Comparison of ENCODE assay signal across 22 cellular contexts in the genomic region with DNA sequence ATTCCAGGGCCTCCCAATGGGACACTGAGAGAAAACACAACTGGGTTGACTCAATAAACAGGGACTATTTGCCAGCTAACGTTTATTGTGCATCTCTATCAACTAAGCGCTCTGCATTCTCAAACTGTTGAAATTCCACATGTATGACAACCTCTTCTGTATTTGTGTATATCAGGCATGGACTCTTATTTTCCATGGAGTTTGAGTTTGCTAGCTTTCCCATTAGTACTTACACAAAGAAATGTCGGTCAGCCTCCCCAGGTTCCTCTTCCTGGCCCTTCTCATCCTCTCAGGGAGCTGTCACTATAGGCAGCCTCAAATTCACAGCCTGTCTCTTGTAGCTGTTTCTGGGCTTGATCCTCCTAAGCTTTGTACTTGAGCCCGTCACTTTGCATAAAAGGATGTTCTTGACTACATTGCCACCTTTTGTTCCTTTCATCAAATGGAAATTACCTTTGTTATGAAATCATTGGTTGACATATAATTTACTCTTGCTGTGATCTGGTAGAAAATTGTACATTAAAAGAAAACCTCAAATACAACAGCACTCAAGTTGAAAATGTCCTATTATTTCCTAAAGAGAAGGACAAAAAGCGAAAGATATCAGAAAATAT. TPM values are rescaled to one million over a fixed set of nuclear protein-coding genes. Genes with fewer than 3 reads are reported as not detected.
A peak's percentile ranks its signal among the peaks of the same experiment; 100 is the strongest.
DNase-seq lines count a peak whose midpoint lies in the region; FAIRE-seq and TF ChIP-seq lines count a peak whose summit lies in the region.
"Had no signal": no experiment of that assay in that cellular context is flagged by ENCODE, and none has a peak within 500 bp of the region (broad histone marks: within the 10 kb centered on the region; RNA-seq: fewer than 3 reads in every experiment).

No MANE protein-coding gene starts in this region.

- no peaks in the 10 kb centered on the region for H3K36me3 Mint-ChIP-seq in chondrocyte (ENCODE audit: low read depth)
- no peaks in the 10 kb centered on the region for H3K36me3 Mint-ChIP-seq in immature natural killer cell
- H3K36me3 Mint-ChIP-seq: CD4-positive, CD25-positive, alpha-beta regulatory T cell had no signal

- TF ChIP-seq CTCF in D721Med (IDR thresholded peaks at IDR 0.05; ENCODE audit: insufficient read depth, missing control alignments) (no peak), Loucy (conservative IDR thresholded peaks at IDR 0.05; ENCODE audit: low read length) (no peak), chondrocyte (IDR thresholded peaks at IDR 0.05) (no peak), osteoblast (IDR thresholded peaks at IDR 0.05; ENCODE audit: extremely low read depth, low read depth, low read length) (no peak)

- H3K4me3 Mint-ChIP-seq in chondrocyte (ENCODE audit: unreplicated experiment) (no peak overlapping the region), immature natural killer cell (no peak overlapping the region)
- H3K4me3 Mint-ChIP-seq: CD4-positive, CD25-positive, alpha-beta regulatory T cell had no signal

- H3K27me3 ChIP-seq in Loucy (ENCODE audit: insufficient read depth, low read length, poor library complexity, severe bottlenecking) (no peaks in the 10 kb centered on the region), osteoblast (ENCODE audit: insufficient read depth, low read length) (peaks cover 4% of the 10 kb centered on the region)
- H3K27me3 ChIP-seq: gastrocnemius medialis, ovary, sigmoid colon had no signal

- H3K4me1 ChIP-seq in Loucy (ENCODE audit: insufficient read depth, low read length, poor library complexity, severe bottlenecking) (peaks cover 32% of the 10 kb centered on the region), osteoblast (ENCODE audit: insufficient read depth, low read length) (peaks cover 14% of the 10 kb centered on the region)
- H3K4me1 ChIP-seq: sigmoid colon had no signal

- H3K4me2 ChIP-seq in Loucy (ENCODE audit: low read depth, low read length, poor library complexity, severe bottlenecking): peak overlapping the region; percentile 55
- H3K4me2 ChIP-seq in osteoblast (ENCODE audit: insufficient read depth, low read length): peak overlapping the region; percentile 60

- no peaks in the 10 kb centered on the region for H3K9me2 ChIP-seq in Loucy (replicated peaks; ENCODE audit: low read depth, low read length)

- H3K27me3 Mint-ChIP-seq in chondrocyte (ENCODE audit: low read depth): peaks cover 6% of the 10 kb centered on the region
- H3K27me3 Mint-ChIP-seq in immature natural killer cell (ENCODE audit: low read depth in 3 of 3): peaks cover 0 to 3% (median 1%) of the 10 kb centered on the region in 3 donors
- H3K27me3 Mint-ChIP-seq: CD4-positive, CD25-positive, alpha-beta regulatory T cell had no signal

- peak overlapping the region; percentile 22; the same call in 1 of the 2 replicates for H2AFZ ChIP-seq in Loucy (ENCODE audit: low read length)
- no peak overlapping the region for H2AFZ ChIP-seq in osteoblast (ENCODE audit: low read length)

- H3K9me3 ChIP-seq in Loucy (ENCODE audit: insufficient read depth, low read depth, low read length) (peaks cover 4% of the 10 kb centered on the region; the same call in 1 of the 2 replicates), osteoblast (ENCODE audit: low read depth, low read length) (peaks cover 4% of the 10 kb centered on the region)
- H3K9me3 ChIP-seq: gastrocnemius medialis, ovary had no signal

- peaks cover 16% of the 10 kb centered on the region for H3F3A ChIP-seq in Loucy (ENCODE audit: low read depth)

- H3K4me3 ChIP-seq in Loucy (ENCODE audit: low read length, poor library complexity, severe bottlenecking) (peak overlapping the region; percentile 38), osteoblast (ENCODE audit: insufficient read depth, low read length) (no peak overlapping the region)
- H3K4me3 ChIP-seq: gastrocnemius medialis, ovary, sigmoid colon had no signal

- no peaks in the 10 kb centered on the region for H3K36me3 ChIP-seq in Loucy (ENCODE audit: insufficient read depth, low read length)
- no peaks in the 10 kb centered on the region for H3K36me3 ChIP-seq in osteoblast (ENCODE audit: insufficient read depth, low read length)
- H3K36me3 ChIP-seq: gastrocnemius medialis, ovary, sigmoid colon had no signal

- H4K20me1 ChIP-seq in Loucy (ENCODE audit: insufficient read depth, low read length, poor library complexity, severe bottlenecking): no peaks in the 10 kb centered on the region
- H4K20me1 ChIP-seq in osteoblast (ENCODE audit: insufficient read depth, low read length): no peaks in the 10 kb centered on the region

- FAIRE-seq in D721Med (lab: Jason Lieb, UNC): peak; percentile 80
- FAIRE-seq: G401.6, H1, urothelium cell line had no signal

- H3K79me2 ChIP-seq in Loucy (ENCODE audit: insufficient read depth, low read length) (no peaks in the 10 kb centered on the region), osteoblast (ENCODE audit: insufficient read depth, low read length) (no peaks in the 10 kb centered on the region)

- no peak overlapping the region for H3K27ac ChIP-seq in osteoblast (ENCODE audit: low read depth, low read length)
- H3K27ac ChIP-seq: ovary, sigmoid colon had no signal

- H3K4me1 Mint-ChIP-seq in chondrocyte (ENCODE audit: low read depth): peaks cover 14% of the 10 kb centered on the region
- H3K4me1 Mint-ChIP-seq in immature natural killer cell: no peaks in the 10 kb centered on the region

- H3K9me3 Mint-ChIP-seq in chondrocyte (ENCODE audit: low read depth) (peaks cover 22% of the 10 kb centered on the region), immature natural killer cell (peaks cover 0 to 3% (median 0%) of the 10 kb centered on the region in 6 donors)
- H3K9me3 Mint-ChIP-seq: CD4-positive, CD25-positive, alpha-beta regulatory T cell had no signal

- H3K27ac Mint-ChIP-seq in chondrocyte (ENCODE audit: unreplicated experiment) (peak overlapping the region; percentile 65), immature natural killer cell (no peak overlapping the region)
- H3K27ac Mint-ChIP-seq: CD4-positive, CD25-positive, alpha-beta regulatory T cell had no signal

- H3K9ac ChIP-seq in Loucy (ENCODE audit: low read depth, low read length, poor library complexity, severe bottlenecking): peak overlapping the region; percentile 59

- DNase-seq in D721Med (ENCODE audit: insufficient read length, low spot score): no peak
- DNase-seq in chondrocyte (ENCODE audit: low spot score): no peak
- no peak for DNase-seq in osteoblast (ENCODE audit: insufficient read length, low spot score, missing footprints)
- DNase-seq in effector CD8-positive, alpha-beta T cell (lab: John Stamatoyannopoulos, UW): no peak
- DNase-seq in HUDEP-2 (lab: John Stamatoyannopoulos, UW; ENCODE audit: unreplicated experiment in 76 of 76): no peak
- no peak for DNase-seq in immature natural killer cell
- DNase-seq: activated CD4-positive, alpha-beta T cell treated with anti-CD3 and anti-CD28 coated beads for 4 hours; activated naive CD4-positive, alpha-beta T cell treated with anti-CD3 and anti-CD28 coated beads, Interleukin-2, amount 50 U/mL, for 16 hours; CD4-positive, CD25-positive, alpha-beta regulatory T cell; cerebellar nuclear complex; DMS 273 treated with DMSO at 0.1 percent for 48 hours; effector CD4-positive, alpha-beta T cell; NCI-H1436; NCI-H2171; NCI-H748 treated with DMSO at 0.1 percent for 48 hours; ovary; sigmoid colon had no signal

RNA-seq across cellular contexts. Expression of a gene that starts 60.0 kb away (rescaled TPM):
- total RNA-seq in chondrocyte: 24.8 to 39.6 TPM (median 28.5 TPM) in 3 replicates
- total RNA-seq in osteoblast: 15.6 and 26.5 TPM in 2 replicates
- 10 to 100 TPM; 34.3 to 71.2 (median 57.3) TPM for polyA plus RNA-seq in immature natural killer cell
